Comparison of ENCODE assay signal across 12 cellular contexts in genomic region chrX:45775462-45775861, GRCh38.
A peak's percentile ranks its signal among the peaks of the same experiment; 100 is the strongest.
DNase-seq lines count a peak whose midpoint lies in the region; ATAC-seq and TF ChIP-seq lines count a peak whose summit lies in the region.
"Had no signal": no experiment of that assay in that cellular context is flagged by ENCODE, and none has a peak within 500 bp of the region (broad histone marks: within the 10 kb centered on the region; RNA-seq: fewer than 3 reads in every experiment).

No MANE protein-coding gene starts in this region.

- CTCF ChIA-PET in CD4-positive, alpha-beta T cell (lab: Charles Lee) = no interaction called here
- CTCF ChIA-PET in IMR-90 (lab: Yijun Ruan, JAX) = no interaction called here

- H3K4me1 ChIP-seq in IMR-90 (ENCODE audit: control insufficient read depth, insufficient read depth, low read length) = peaks cover 6% of the 10 kb centered on the region; the same call in 1 of the 2 replicates

- BruUV-seq in IMR-90 (replicated peaks; lab: Mats Ljungman, UMichigan) = no TSS peak

- POLR2A ChIA-PET in CD4-positive, alpha-beta T cell (lab: Charles Lee) = interaction anchor here (0.8 to 3.0 kb wide), 3 partner anchors 17 to 31 kb away, joined by 3 to 18 read pairs (median 3); no protein-coding TSS in a partner anchor
- POLR2A ChIA-PET in IMR-90 (lab: Charles Lee; ENCODE audit: unreplicated experiment) = no interaction called here
- POLR2A ChIA-PET in naive thymus-derived CD8-positive, alpha-beta T cell (lab: Charles Lee) = no interaction called here

- peaks cover 5 to 12% of the 10 kb centered on the region in 2 experiments; a peak in 1 of 4 replicates for H3K79me1 ChIP-seq in IMR-90 (ENCODE audit: low read depth in 1 of 2, low read length in 2 of 2)

- H3K27ac Mint-ChIP-seq in CD4-positive, alpha-beta T cell = peak overlapping the region; percentile 80
- peak overlapping the region; percentile 37 for H3K27ac Mint-ChIP-seq in mesothelial cell of epicardium
- H3K27ac Mint-ChIP-seq in stimulated activated memory B cell treated with anti-CD40 and anti-IgM and Interleukin-4, amounts not matched to agents 10 μg/mL and 1 μg/mL and 100 μg/mL, for 72 hours = no peak overlapping the region
- H3K27ac Mint-ChIP-seq in naive thymus-derived CD8-positive, alpha-beta T cell = no peak overlapping the region
- H3K27ac Mint-ChIP-seq: progenitor cell of endocrine pancreas had no signal

- peak overlapping the region; percentile 58; the same call in 1 of the 2 replicates for H3K4me2 ChIP-seq in IMR-90 (ENCODE audit: low read depth, low read length)

- no peak; the same call in 1 of the 2 replicates for TF ChIP-seq POLR2A in IMR-90 (IDR thresholded peaks at IDR 0.05; ENCODE audit: low read depth, low read length)

- in situ Hi-C loops in IMR-90 (cut with MboI; ENCODE audit: low sequenced_read_pairs) (no loop called here), astrocyte of the spinal cord (cut with HindIII; ENCODE audit: low sequenced_read_pairs) (no loop called here)

- no peak for ATAC-seq in CD4-positive, alpha-beta T cell (ENCODE audit: poor library complexity)
- peak; percentile 40 for ATAC-seq in IMR-90 (ENCODE audit: low read depth)
- no peak for ATAC-seq in stimulated activated memory B cell treated with anti-CD40 and anti-IgM and Interleukin-4, amounts not matched to agents 10 μg/mL and 1 μg/mL and 100 μg/mL, for 72 hours
- ATAC-seq in naive thymus-derived CD8-positive, alpha-beta T cell = no peak
- ATAC-seq in GM21526 (IDR thresholded peaks at IDR 0.05; ENCODE audit: low FRiP score, unreplicated experiment) = no peak

- no peak overlapping the region for H4K8ac ChIP-seq in IMR-90 (ENCODE audit: low read depth in 2 of 2, low read length in 2 of 2)

- no peaks in the 10 kb centered on the region for H3K9me3 Mint-ChIP-seq in CD4-positive, alpha-beta T cell
- peaks cover 22% of the 10 kb centered on the region for H3K9me3 Mint-ChIP-seq in mesothelial cell of epicardium
- H3K9me3 Mint-ChIP-seq in stimulated activated memory B cell treated with anti-CD40 and anti-IgM and Interleukin-4, amounts not matched to agents 10 μg/mL and 1 μg/mL and 100 μg/mL, for 72 hours = no peaks in the 10 kb centered on the region
- H3K9me3 Mint-ChIP-seq in naive thymus-derived CD8-positive, alpha-beta T cell = no peaks in the 10 kb centered on the region

- intact Hi-C loops in CD4-positive, alpha-beta T cell (cut with DNase I, micrococcal nuclease) = loop anchor here in 1 of 2 experiments (2.0 kb wide), 1 partner anchor 23 kb away; no protein-coding TSS in a partner anchor
- intact Hi-C loops in IMR-90 (cut with micrococcal nuclease) = loop anchor here (10.0 kb wide), 1 partner anchor 599 kb away; no protein-coding TSS in a partner anchor

- no peak overlapping the region; the same call in 1 of the 2 replicates for H3K9ac ChIP-seq in IMR-90 (ENCODE audit: low read depth, low read length)

- dilution Hi-C loops in IMR-90 (cut with HindIII; ENCODE audit: low sequenced_read_pairs, unreplicated experiment) = no loop called here

- no peak overlapping the region for H4K5ac ChIP-seq in IMR-90 (ENCODE audit: low read depth, low read length)

- no peak overlapping the region for H3K23ac ChIP-seq in IMR-90 (ENCODE audit: low read depth, low read length)

- H3K4me3 ChIP-seq in IMR-90 (ENCODE audit: insufficient read depth, low read depth, low read length) (no peak overlapping the region), astrocyte of the spinal cord (ENCODE audit: low read depth, low read length) (no peak overlapping the region)
- H3K4me3 ChIP-seq: dorsolateral prefrontal cortex had no signal

- H3K4me3 Mint-ChIP-seq in CD4-positive, alpha-beta T cell = no peak overlapping the region
- no peak overlapping the region for H3K4me3 Mint-ChIP-seq in mesothelial cell of epicardium
- H3K4me3 Mint-ChIP-seq in stimulated activated memory B cell treated with anti-CD40 and anti-IgM and Interleukin-4, amounts not matched to agents 10 μg/mL and 1 μg/mL and 100 μg/mL, for 72 hours = no peak overlapping the region
- no peak overlapping the region for H3K4me3 Mint-ChIP-seq in naive thymus-derived CD8-positive, alpha-beta T cell

- no peak for TF ChIP-seq CTCF in CD4-positive, alpha-beta T cell (IDR thresholded peaks at IDR 0.05)
- TF ChIP-seq CTCF in IMR-90 (conservative IDR thresholded peaks at IDR 0.05; ENCODE audit: low read depth, low read length) = no peak
- no peak for TF ChIP-seq CTCF in astrocyte of the spinal cord (IDR thresholded peaks at IDR 0.05; ENCODE audit: low read depth, low read length)
- TF ChIP-seq CTCF in mesothelial cell of epicardium (IDR thresholded peaks at IDR 0.05; ENCODE audit: unreplicated experiment) = no peak

- no peak overlapping the region for H3K4ac ChIP-seq in IMR-90 (ENCODE audit: low read depth, low read length)

- H3K9me3 ChIP-seq in CD4-positive, alpha-beta T cell (ENCODE audit: control insufficient read depth, low read length) = no peaks in the 10 kb centered on the region
- no peaks in the 10 kb centered on the region for H3K9me3 ChIP-seq in IMR-90 (ENCODE audit: control insufficient read depth, insufficient read depth, low read length)

- H3K9me1 ChIP-seq in IMR-90 (ENCODE audit: insufficient read depth, low read length) = 0 out of 2 replicates have a peak, but pooled peaks cover 6% of the 10 kb centered on the region

- no peaks in the 10 kb centered on the region for H3K27me3 ChIP-seq in CD4-positive, alpha-beta T cell (ENCODE audit: control insufficient read depth, insufficient read depth, low read length)
- no peaks in the 10 kb centered on the region; the same call in none of the 2 replicates for H3K27me3 ChIP-seq in IMR-90 (ENCODE audit: control insufficient read depth, insufficient read depth, low read length)

- H2AFZ ChIP-seq in IMR-90 (replicated peaks; ENCODE audit: low read length, poor library complexity) = no peak overlapping the region

- no peak overlapping the region for H2BK20ac ChIP-seq in IMR-90 (ENCODE audit: low read depth, low read length)

- no peaks in the 10 kb centered on the region for H4K20me1 ChIP-seq in IMR-90 (ENCODE audit: insufficient read depth, low read length)

- peaks cover 78% of the 10 kb centered on the region for H3K4me1 Mint-ChIP-seq in CD4-positive, alpha-beta T cell (ENCODE audit: low read depth)
- peaks cover 47% of the 10 kb centered on the region for H3K4me1 Mint-ChIP-seq in mesothelial cell of epicardium
- H3K4me1 Mint-ChIP-seq in stimulated activated memory B cell treated with anti-CD40 and anti-IgM and Interleukin-4, amounts not matched to agents 10 μg/mL and 1 μg/mL and 100 μg/mL, for 72 hours = peaks cover 15% of the 10 kb centered on the region
- peaks cover 6 to 29% (median 22%) of the 10 kb centered on the region in 4 donors for H3K4me1 Mint-ChIP-seq in naive thymus-derived CD8-positive, alpha-beta T cell

- H3K56ac ChIP-seq in IMR-90 (ENCODE audit: extremely low read depth, insufficient read depth, low read length) = no peak overlapping the region

- no peak overlapping the region for H4K91ac ChIP-seq in IMR-90 (ENCODE audit: insufficient read depth, low read depth, low read length)

- H3K14ac ChIP-seq in IMR-90 (replicated peaks; ENCODE audit: low read depth, low read length) = no peak overlapping the region

- H3K36me3 Mint-ChIP-seq in CD4-positive, alpha-beta T cell (ENCODE audit: low read depth) = peaks cover 5% of the 10 kb centered on the region
- H3K36me3 Mint-ChIP-seq in mesothelial cell of epicardium = no peaks in the 10 kb centered on the region
- H3K36me3 Mint-ChIP-seq in stimulated activated memory B cell treated with anti-CD40 and anti-IgM and Interleukin-4, amounts not matched to agents 10 μg/mL and 1 μg/mL and 100 μg/mL, for 72 hours = no peaks in the 10 kb centered on the region
- H3K36me3 Mint-ChIP-seq in naive thymus-derived CD8-positive, alpha-beta T cell = no peaks in the 10 kb centered on the region

- no peaks in the 10 kb centered on the region for H3K27me3 Mint-ChIP-seq in CD4-positive, alpha-beta T cell
- H3K27me3 Mint-ChIP-seq in mesothelial cell of epicardium (ENCODE audit: low read depth) = no peaks in the 10 kb centered on the region
- H3K27me3 Mint-ChIP-seq in stimulated activated memory B cell treated with anti-CD40 and anti-IgM and Interleukin-4, amounts not matched to agents 10 μg/mL and 1 μg/mL and 100 μg/mL, for 72 hours = no peaks in the 10 kb centered on the region
- H3K27me3 Mint-ChIP-seq in naive thymus-derived CD8-positive, alpha-beta T cell = no peaks in the 10 kb centered on the region
- H3K27me3 Mint-ChIP-seq: progenitor cell of endocrine pancreas had no signal

- no peaks in the 10 kb centered on the region; the same call in 1 of the 2 replicates for H3K36me3 ChIP-seq in IMR-90 (ENCODE audit: control insufficient read depth, insufficient read depth, low read length)

- H3K27ac ChIP-seq in CD4-positive, alpha-beta T cell (ENCODE audit: low read depth, low read length) = no peak overlapping the region
- no peak overlapping the region for H3K27ac ChIP-seq in IMR-90 (ENCODE audit: insufficient read depth, low read length)
- H3K27ac ChIP-seq: dorsolateral prefrontal cortex had no signal

- no peak overlapping the region for H2AK5ac ChIP-seq in IMR-90 (ENCODE audit: low read depth, low read length)

- no peak overlapping the region for H2BK120ac ChIP-seq in IMR-90 (ENCODE audit: low read depth, low read length)

- H2BK15ac ChIP-seq in IMR-90 (ENCODE audit: low read depth, low read length) = no peak overlapping the region

- H3K18ac ChIP-seq in IMR-90 (ENCODE audit: low read depth, low read length) = no peak overlapping the region; the same call in 1 of the 2 replicates

- no peak for TF ChIP-seq RAD21 in IMR-90 (IDR thresholded peaks at IDR 0.05; ENCODE audit: low read length)

- no peak for DNase-seq in CD4-positive, alpha-beta T cell
- peak; percentile 81 for DNase-seq in IMR-90
- DNase-seq in astrocyte of the spinal cord (ENCODE audit: low read depth, low spot score) = peak; percentile 60
- no peak for DNase-seq in mesothelial cell of epicardium (ENCODE audit: low spot score in 2 of 2, unreplicated experiment in 2 of 2)
- no peak for DNase-seq in naive thymus-derived CD8-positive, alpha-beta T cell
- no peak for DNase-seq in NCI-H526 (lab: John Stamatoyannopoulos, UW)
- DNase-seq: activated CD8-positive, alpha-beta memory T cell treated with anti-CD3 and anti-CD28 coated beads, Interleukin-2, amount 50 U/mL, for 48 hours; dorsolateral prefrontal cortex; NCI-H1930 had no signal

- peak overlapping the region; percentile 59 for H2BK5ac ChIP-seq in IMR-90 (ENCODE audit: low read depth, low read length, poor library complexity, severe bottlenecking)

- whole genome bisulfite sequencing in IMR-90 (ENCODE audit: extremely low coverage in 2 of 2, insufficient read length in 1 of 2), 2 experiments = no CpG with 5 or more reads among the region's 2 CpGs

- no peak overlapping the region for H2AK9ac ChIP-seq in IMR-90 (replicated peaks; ENCODE audit: low read depth, low read length, poor library complexity)

TF ChIP-seq in IMR-90, 13 proteins besides CTCF, POLR2A, EP300 and RAD21 (continues in another document):
- TF ChIP-seq CEBPB (IDR thresholded peaks at IDR 0.05; ENCODE audit: low read depth, low read length) = 0 out of 2 replicates have a peak, but pooled peaks have one; percentile 40

Comparison
In these comparisons a context has a peak if more than half of its experiments do, and no peak if none do; other contexts are left out.
1. DNase-seq: peak in IMR-90 (single experiment) and astrocyte of the spinal cord (single experiment); none in CD4-positive, alpha-beta T cell (0 of 10), mesothelial cell of epicardium (0 of 2), naive thymus-derived CD8-positive, alpha-beta T cell (0 of 10) and NCI-H526 (0 of 2).
2. H3K27ac Mint-ChIP-seq: peak in CD4-positive, alpha-beta T cell (single experiment) and mesothelial cell of epicardium (single experiment); none in stimulated activated memory B cell treated with anti-CD40 and anti-IgM and Interleukin-4, amounts not matched to agents 10 μg/mL and 1 μg/mL and 100 μg/mL, for 72 hours (single experiment) and naive thymus-derived CD8-positive, alpha-beta T cell (0 of 10).